In genomic region chr2:217902281-217903141, GRCh38 we compare ENCODE assay signal across 9 cellular contexts.
A peak's percentile ranks its signal among the peaks of the same experiment; 100 is the strongest.
DNase-seq lines count a peak whose midpoint lies in the region; ATAC-seq, FAIRE-seq and TF ChIP-seq lines count a peak whose summit lies in the region.
"Had no signal": no experiment of that assay in that cellular context is flagged by ENCODE, and none has a peak within 500 bp of the region (broad histone marks: within the 10 kb centered on the region; RNA-seq: fewer than 3 reads in every experiment).

No MANE protein-coding gene starts in this region.

- H3K9me3 ChIP-seq in RWPE2 (ENCODE audit: severe bottlenecking) (no peaks in the 10 kb centered on the region), pancreas (no peaks in the 10 kb centered on the region)

- H3K27me3 ChIP-seq in RWPE2 (ENCODE audit: insufficient read depth, poor library complexity, severe bottlenecking), result no peaks in the 10 kb centered on the region
- no peaks in the 10 kb centered on the region for H3K27me3 ChIP-seq in pancreas

- intact Hi-C loops in pancreas (cut with DNase I), result no loop called here

- TF ChIP-seq CTCF in RWPE2 (IDR thresholded peaks at IDR 0.05; ENCODE audit: poor library complexity, severe bottlenecking) (no peak), fibroblast of the aortic adventitia (IDR thresholded peaks at IDR 0.05; ENCODE audit: insufficient read depth, low read length) (no peak), pancreas (IDR thresholded peaks at IDR 0.05) (no peak)

- no peak for FAIRE-seq in pancreas (lab: Jason Lieb, UNC)

- no peak overlapping the region for H3K4me3 ChIP-seq in RWPE2 (ENCODE audit: severe bottlenecking)
- no peak overlapping the region for H3K4me3 ChIP-seq in fibroblast of the aortic adventitia (ENCODE audit: low read depth, low read length)
- H3K4me3 ChIP-seq in pancreas, result no peak overlapping the region

- H3K27ac ChIP-seq in RWPE2 (ENCODE audit: poor library complexity, severe bottlenecking) (peak overlapping the region; percentile 49), pancreas (peak overlapping the region; percentile 86 to 90 (median 90))

- peaks cover 14% of the 10 kb centered on the region for H3K4me1 ChIP-seq in RWPE2 (ENCODE audit: insufficient read depth, poor library complexity, severe bottlenecking)
- peaks cover 80 to 85% (median 82%) of the 10 kb centered on the region in 3 donors for H3K4me1 ChIP-seq in pancreas

- H3K36me3 ChIP-seq in RWPE2 (ENCODE audit: low read depth) (no peaks in the 10 kb centered on the region), pancreas (peaks cover 0 to 19% (median 0%) of the 10 kb centered on the region in 3 donors)

- ATAC-seq in RWPE2 (ENCODE audit: low read depth), result peak; percentile 65
- peak; percentile 34 to 58 (median 56) for ATAC-seq in pancreas
- ATAC-seq in HG02884 (IDR thresholded peaks at IDR 0.05; ENCODE audit: unreplicated experiment), result no peak

- WGBS in pancreas, 2 donors, result 9 to 12% methylated on average over 20 of the region's 20 CpGs

- DNase-seq in CD1c-positive myeloid dendritic cell (ENCODE audit: extremely low spot score) (peak; percentile 92), RWPE2 (ENCODE audit: low spot score) (no peak), fibroblast of the aortic adventitia (ENCODE audit: low read depth) (peak; percentile 79), pancreas (peak in 5 of 6 donors; percentile 73 to 84 (median 80)), DMS79 treated with DMSO at 0.1 percent for 48 hours (lab: John Stamatoyannopoulos, UW) (no peak), SW 1271 (lab: John Stamatoyannopoulos, UW) (no peak)
- no peak for DNase-seq in stimulated activated CD4-positive, alpha-beta T cell treated with anti-CD3 and anti-CD28 coated beads, Interleukin-1b, Interleukin-23, amount 100 ng/mL, for 48 hours
- DNase-seq: NCI-H774 had no signal

Comparison
In these comparisons a context has a peak if more than half of its experiments do, and no peak if none do; other contexts are left out.
1. DNase-seq: peak in CD1c-positive myeloid dendritic cell (single experiment), fibroblast of the aortic adventitia (single experiment) and pancreas (5 of 6); none in RWPE2 (single experiment), DMS79 treated with DMSO at 0.1 percent for 48 hours (single experiment), stimulated activated CD4-positive, alpha-beta T cell treated with anti-CD3 and anti-CD28 coated beads, Interleukin-1b, Interleukin-23, amount 100 ng/mL, for 48 hours (single experiment) and SW 1271 (0 of 2).